1 cellular context compared by ENCODE assay signal in genomic region chr9:101398335-101398929, GRCh38.
TF ChIP-seq lines count a peak whose summit lies in the region.

MRPL50 (minus strand) TSS chr9:101398618; CDS start chr9:101398592, 26 bp downstream.
ZNF189 (plus strand) TSS chr9:101398851; CDS start chr9:101399157, 306 bp downstream.

TF ChIP-seq in HepG2, 621 proteins besides CTCF, POLR2A, EP300 and RAD21 (continued from another document and continues in another):
- TF ChIP-seq RCOR2 (CRISPR knock-in tag; IDR thresholded peaks at IDR 0.05): peak; percentile 31; the same call in 1 of the 2 replicates
- peak; percentile 97 for TF ChIP-seq HMGXB3 (CRISPR knock-in tag; IDR thresholded peaks at IDR 0.05; ENCODE audit: borderline replicate concordance)
- no peak for TF ChIP-seq PAWR (CRISPR knock-in tag; IDR thresholded peaks at IDR 0.05; ENCODE audit: borderline replicate concordance)
- TF ChIP-seq ZNF660 (CRISPR knock-in tag; IDR thresholded peaks at IDR 0.05; ENCODE audit: borderline replicate concordance, low read depth): no peak
- peak; percentile 20 for TF ChIP-seq MED8 (CRISPR knock-in tag; IDR thresholded peaks at IDR 0.05; ENCODE audit: insufficient replicate concordance)
- peak; percentile 68; the same call in 1 of the 2 replicates for TF ChIP-seq SP4 (CRISPR knock-in tag; IDR thresholded peaks at IDR 0.05)
- TF ChIP-seq HOMEZ (CRISPR knock-in tag; IDR thresholded peaks at IDR 0.05; ENCODE audit: low read depth): peak; percentile 89
- TF ChIP-seq ZNF317 (CRISPR knock-in tag; IDR thresholded peaks at IDR 0.05): peak; percentile 50
- TF ChIP-seq JUND (CRISPR knock-in tag; IDR thresholded peaks at IDR 0.05): no peak; the same call in 1 of the 2 replicates
- TF ChIP-seq ZNF598 (CRISPR knock-in tag; IDR thresholded peaks at IDR 0.05; ENCODE audit: borderline replicate concordance): peak; percentile 66; the same call in 1 of the 2 replicates
- TF ChIP-seq ZNF580 (CRISPR knock-in tag; IDR thresholded peaks at IDR 0.05; ENCODE audit: borderline replicate concordance, low read depth): peak; percentile 74; the same call in 1 of the 2 replicates
- no peak; the same call in 1 of the 2 replicates for TF ChIP-seq ZNF768 (CRISPR knock-in tag; IDR thresholded peaks at IDR 0.05)
- TF ChIP-seq IRF1 (CRISPR knock-in tag; IDR thresholded peaks at IDR 0.05; ENCODE audit: low read depth): no peak; the same call in 1 of the 2 replicates
- peak; percentile 69; the same call in 1 of the 2 replicates for TF ChIP-seq ERF (CRISPR knock-in tag; IDR thresholded peaks at IDR 0.05)
- TF ChIP-seq HCFC1 (IDR thresholded peaks at IDR 0.05; ENCODE audit: low read depth, low read length): peak; percentile 100
- TF ChIP-seq EZH2 (conservative IDR thresholded peaks at IDR 0.05; ENCODE audit: low read depth, low read length): no peak
- no peak for TF ChIP-seq AFF4 (CRISPR knock-in tag; IDR thresholded peaks at IDR 0.05)
- no peak for TF ChIP-seq CSRNP2 (CRISPR knock-in tag; conservative IDR thresholded peaks at IDR 0.05; ENCODE audit: low read depth)
- peak; percentile 76 for TF ChIP-seq ZNF644 (CRISPR knock-in tag; IDR thresholded peaks at IDR 0.05; ENCODE audit: low read depth)
- peak; percentile 40 for TF ChIP-seq FOXK2 (IDR thresholded peaks at IDR 0.05)
- TF ChIP-seq ZBTB44 (CRISPR knock-in tag; IDR thresholded peaks at IDR 0.05): peak; percentile 28; the same call in 1 of the 2 replicates
- TF ChIP-seq IRX3 (CRISPR knock-in tag; IDR thresholded peaks at IDR 0.05; ENCODE audit: borderline replicate concordance, low read depth): 0 out of 2 replicates have a peak, but pooled peaks have one; percentile 71
- peak; percentile 89; the same call in 1 of the 2 replicates for TF ChIP-seq AHR (CRISPR knock-in tag; IDR thresholded peaks at IDR 0.05)
- TF ChIP-seq ZBTB7B (CRISPR knock-in tag; IDR thresholded peaks at IDR 0.05): peak; percentile 64; the same call in 1 of the 2 replicates
- TF ChIP-seq SMC3 (IDR thresholded peaks at IDR 0.05; ENCODE audit: low read length): no peak
- TF ChIP-seq ATF2 (CRISPR knock-in tag; IDR thresholded peaks at IDR 0.05): peak; percentile 88
- peak; percentile 54; the same call in 1 of the 2 replicates for TF ChIP-seq NKX3-1 (CRISPR knock-in tag; IDR thresholded peaks at IDR 0.05)
- TF ChIP-seq XRCC5 (optimal IDR thresholded peaks at IDR 0.05; ENCODE audit: low read length): peak; percentile 82
- peak; percentile 52 for TF ChIP-seq MAX (IDR thresholded peaks at IDR 0.05)
- peak; percentile 37; the same call in 1 of the 2 replicates for TF ChIP-seq RELA (CRISPR knock-in tag; IDR thresholded peaks at IDR 0.05)
- TF ChIP-seq SNAPC2 (CRISPR knock-in tag; IDR thresholded peaks at IDR 0.05): peak; percentile 79; the same call in 1 of the 2 replicates
- TF ChIP-seq ZNF691 (CRISPR knock-in tag; IDR thresholded peaks at IDR 0.05; ENCODE audit: borderline replicate concordance, low read depth): peak; percentile 23; the same call in 1 of the 2 replicates
- no peak for TF ChIP-seq SRSF9 (IDR thresholded peaks at IDR 0.05; ENCODE audit: borderline replicate concordance, insufficient read depth, low read depth, low read length, poor library complexity, severe bottlenecking)
- TF ChIP-seq ZFP37 (CRISPR knock-in tag; IDR thresholded peaks at IDR 0.05; ENCODE audit: borderline replicate concordance): no peak; the same call in 1 of the 2 replicates
- no peak for TF ChIP-seq ZNF883 (CRISPR knock-in tag; IDR thresholded peaks at IDR 0.05; ENCODE audit: not compliant biosample characterization)
- TF ChIP-seq YEATS4 (CRISPR knock-in tag; IDR thresholded peaks at IDR 0.05; ENCODE audit: borderline replicate concordance): peak; percentile 76; the same call in 1 of the 2 replicates
- no peak for TF ChIP-seq SNAPC5 (CRISPR knock-in tag; IDR thresholded peaks at IDR 0.05; ENCODE audit: borderline replicate concordance)
- TF ChIP-seq ZUFSP (CRISPR knock-in tag; IDR thresholded peaks at IDR 0.05; ENCODE audit: borderline replicate concordance): no peak
- TF ChIP-seq ZNF101 (CRISPR knock-in tag; IDR thresholded peaks at IDR 0.05; ENCODE audit: borderline replicate concordance, low read depth): peak; percentile 2; the same call in 1 of the 2 replicates
- TF ChIP-seq ZNF616 (CRISPR knock-in tag; IDR thresholded peaks at IDR 0.05; ENCODE audit: low read depth): peak; percentile 73; the same call in 1 of the 2 replicates
